ENCODE assay signal across 8 cellular contexts in the genomic region with DNA sequence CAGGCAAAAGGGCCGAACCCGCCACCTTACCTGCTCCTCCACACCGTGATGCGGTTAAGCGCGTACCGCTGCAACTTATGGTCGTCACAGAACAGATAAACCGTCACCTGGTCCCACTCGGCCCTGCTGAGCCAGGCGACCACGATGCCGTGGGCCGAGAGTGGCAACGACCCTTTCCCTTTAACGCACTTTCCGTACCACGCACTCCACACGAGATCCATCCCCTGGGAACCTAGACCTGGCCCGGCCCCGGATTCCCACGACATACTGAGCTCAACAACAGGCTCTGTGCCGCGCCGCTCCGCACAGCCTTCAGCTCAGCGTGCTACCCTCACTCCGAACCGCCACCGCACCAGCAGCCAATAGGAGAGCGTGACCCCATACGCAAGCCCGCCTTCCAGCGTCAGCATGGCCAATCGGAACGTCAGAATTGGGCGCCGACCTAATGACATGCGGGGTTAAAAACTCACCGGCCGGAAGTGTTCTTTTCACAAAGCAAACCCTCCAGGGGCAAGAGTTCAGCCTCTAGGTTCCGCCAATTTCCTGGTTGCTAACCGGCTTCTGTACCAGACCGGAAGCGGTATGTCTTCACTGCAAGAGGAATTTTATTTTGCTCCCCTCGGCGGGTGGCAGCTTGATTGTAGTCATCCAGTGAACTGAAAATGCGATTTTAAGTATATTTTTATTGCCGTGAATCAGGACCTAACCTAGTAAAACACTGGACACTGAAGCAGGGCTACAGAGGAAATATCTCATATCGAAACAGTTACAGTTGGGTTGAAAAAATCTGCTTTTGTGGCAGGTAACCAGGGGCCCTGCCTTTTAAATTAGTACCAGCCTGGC. TPM values are rescaled to one million over a fixed set of nuclear protein-coding genes. Genes with fewer than 3 reads are reported as not detected.
DNase-seq lines count a peak whose midpoint lies in the region; FAIRE-seq and TF ChIP-seq lines count a peak whose summit lies in the region.

A gene (minus strand): TSS at position 338 of the 843 bp plus-strand sequence. CDS start 72 bp downstream, at position 266.

- DNase-seq in GF-D8 (lab: John Stamatoyannopoulos, UW) = peak; percentile 87
- peak; percentile 86 for DNase-seq in HEK293T (ENCODE audit: extremely low spot score)
- DNase-seq in MV-4-11 (lab: John Stamatoyannopoulos, UW) = peak; percentile 95
- peak; percentile 95 for DNase-seq in SK-MEL-5 (ENCODE audit: low read depth, low spot score)
- DNase-seq in activated naive CD4-positive, alpha-beta T cell treated with Interleukin-2 at 50 U/mL for 16 hours = peak; percentile 91
- DNase-seq in frontal cortex (ENCODE audit: low spot score in 2 of 2) = peak; percentile 60 to 78
- peak; percentile 19 to 91 (median 82) for DNase-seq in substantia nigra (lab: John Stamatoyannopoulos, UW)

- H3K4me3 ChIP-seq in neutrophil (ENCODE audit: low read depth in 1 of 2, low read length in 1 of 2) = peak within 1 kb of the TSS; percentile 68 to 77

- POLR2A ChIA-PET in HEK293T (lab: Yijun Ruan, JAX) = interaction anchor here (0.6 to 1.3 kb wide), 8 partner anchors 9 to 560 kb away, joined by 3 to 4 read pairs (median 4); no protein-coding TSS in a partner anchor

- H3K4me1 ChIP-seq in neutrophil (ENCODE audit: control insufficient read depth in 1 of 2, insufficient read depth in 1 of 2, low read depth in 1 of 2, low read length in 1 of 2) = peaks cover 10 to 15% of the 10 kb centered on the region in 2 experiments

- H3K36me3 ChIP-seq in neutrophil = no peaks in the 10 kb centered on the region

- H3K27ac ChIP-seq in neutrophil (peak within 1 kb of the TSS; percentile 72), substantia nigra (ENCODE audit: low read depth, low read length, poor library complexity, severe bottlenecking) (peak within 1 kb of the TSS; percentile 56)

- H3K9me3 ChIP-seq in neutrophil = no peaks in the 10 kb centered on the region

- peak; percentile 31 for TF ChIP-seq CTCF in neutrophil (IDR thresholded peaks at IDR 0.05)

- CTCF ChIA-PET in HEK293T (lab: Yijun Ruan, JAX) = no interaction called here

- H3K27me3 ChIP-seq in neutrophil = no peaks in the 10 kb centered on the region

- in situ Hi-C loops in SK-MEL-5 (cut with HindIII; ENCODE audit: low pct_unique_long_range_greater_than_20kb, low sequenced_read_pairs) = no loop called here

- peak; percentile 62 for FAIRE-seq in frontal cortex (lab: Jason Lieb, UNC)

TF ChIP-seq in HEK293T, 16 proteins besides CTCF, POLR2A, EP300 and RAD21:
- no peak for TF ChIP-seq BHLHE40 (IDR thresholded peaks at IDR 0.05; ENCODE audit: borderline replicate concordance)
- TF ChIP-seq ARNT (IDR thresholded peaks at IDR 0.05) = no peak
- no peak for TF ChIP-seq FOXA1 (IDR thresholded peaks at IDR 0.05)
- TF ChIP-seq ZNF384 (IDR thresholded peaks at IDR 0.05) = no peak
- no peak for TF ChIP-seq SUZ12 (IDR thresholded peaks at IDR 0.05)
- no peak for TF ChIP-seq FOXM1 (IDR thresholded peaks at IDR 0.05; ENCODE audit: borderline replicate concordance)
- TF ChIP-seq L3MBTL2 (conservative IDR thresholded peaks at IDR 0.05) = peak; percentile 47; the same call in 1 of the 2 replicates
- TF ChIP-seq, protein P1, sequence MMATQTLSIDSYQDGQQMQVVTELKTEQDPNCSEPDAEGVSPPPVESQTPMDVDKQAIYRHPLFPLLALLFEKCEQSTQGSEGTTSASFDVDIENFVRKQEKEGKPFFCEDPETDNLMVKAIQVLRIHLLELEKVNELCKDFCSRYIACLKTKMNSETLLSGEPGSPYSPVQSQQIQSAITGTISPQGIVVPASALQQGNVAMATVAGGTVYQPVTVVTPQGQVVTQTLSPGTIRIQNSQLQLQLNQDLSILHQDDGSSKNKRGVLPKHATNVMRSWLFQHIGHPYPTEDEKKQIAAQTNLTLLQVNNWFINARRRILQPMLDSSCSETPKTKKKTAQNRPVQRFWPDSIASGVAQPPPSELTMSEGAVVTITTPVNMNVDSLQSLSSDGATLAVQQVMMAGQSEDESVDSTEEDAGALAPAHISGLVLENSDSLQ (IDR thresholded peaks at IDR 0.05) = peak; percentile 81
- TF ChIP-seq NFRKB (IDR thresholded peaks at IDR 0.05) = no peak
- no peak for TF ChIP-seq TARDBP (IDR thresholded peaks at IDR 0.05)
- TF ChIP-seq CTBP1 (IDR thresholded peaks at IDR 0.05; ENCODE audit: borderline replicate concordance) = no peak; the same call in 1 of the 2 replicates
- TF ChIP-seq SP1 (IDR thresholded peaks at IDR 0.05) = no peak
- no peak for TF ChIP-seq LEF1 (IDR thresholded peaks at IDR 0.05; ENCODE audit: borderline replicate concordance)
- TF ChIP-seq HDGF (IDR thresholded peaks at IDR 0.05; ENCODE audit: borderline replicate concordance) = no peak
- TF ChIP-seq FOXK2 (IDR thresholded peaks at IDR 0.05) = no peak
- TF ChIP-seq ELF4 (IDR thresholded peaks at IDR 0.05) = peak; percentile 84

RNA-seq across cellular contexts. Expression of the gene that starts here (rescaled TPM):
- total RNA-seq in SK-MEL-5 (2014; rRNA removed; shearing (Covaris generic)) = 31.4 and 33.0 TPM in 2 replicates
- 44.4 and 49.3 TPM in 2 replicates for polyA plus RNA-seq in SK-MEL-5 (2015; cell fraction: cytosol; rRNA removed)
- polyA plus RNA-seq in SK-MEL-5 (2015; cell fraction: nucleus; rRNA removed) = 85.2 and 87.2 TPM in 2 replicates
- 13.5 TPM for total RNA-seq in frontal cortex

Comparison
In these comparisons a context has a peak if more than half of its experiments do, and no peak if none do; other contexts are left out.
1. Peak in every context shown above with its lines: DNase-seq, H3K4me3 ChIP-seq and H3K27ac ChIP-seq.